In the genomic region with DNA sequence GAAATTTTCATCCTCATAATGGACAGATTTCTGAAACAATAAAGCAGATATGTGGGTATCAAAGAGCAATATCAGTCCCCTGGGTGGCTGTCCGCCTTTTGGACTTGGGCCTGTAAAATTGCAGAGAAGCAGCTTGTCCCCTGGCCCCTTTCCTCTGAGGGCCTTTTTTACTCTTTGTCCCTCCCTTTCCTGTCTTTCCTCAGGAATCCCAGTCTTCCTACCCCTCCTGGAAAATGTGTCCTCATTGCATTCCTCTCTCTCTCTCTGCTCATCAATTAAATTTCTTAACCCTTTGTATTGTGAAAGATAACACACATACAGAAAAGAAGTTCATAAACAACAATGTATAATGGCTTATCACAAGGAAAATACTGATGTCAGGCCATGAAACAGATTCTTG, we compare ENCODE assay signal across 17 cellular contexts. TPM values are rescaled to one million over a fixed set of nuclear protein-coding genes. Genes with fewer than 3 reads are reported as not detected.
"Had no signal": no experiment of that assay in that cellular context is flagged by ENCODE, and none has a peak within 500 bp of the region (broad histone marks: within the 10 kb centered on the region; RNA-seq: fewer than 3 reads in every experiment).

No MANE protein-coding gene starts in this region.

- H3K27ac Mint-ChIP-seq: activated CD4-positive, alpha-beta T cell treated with anti-CD3 and anti-CD28 coated beads, Interleukin-2, amount 10 ng/mL, durations not matched to agents 7 days and 5 days; activated naive CD8-positive, alpha-beta T cell; T-helper 2 cell treated with Interferon-gamma antibody and Interleukin-4, amounts not matched to agents 5 μg/mL and 100 μg/mL, for 36 hours had no signal

- H3K9me3 Mint-ChIP-seq: activated CD4-positive, alpha-beta T cell treated with anti-CD3 and anti-CD28 coated beads, Interleukin-2, amount 10 ng/mL, durations not matched to agents 7 days and 5 days; T-helper 2 cell treated with Interferon-gamma antibody and Interleukin-4, amounts not matched to agents 5 μg/mL and 100 μg/mL, for 36 hours had no signal

- H3K4me3 Mint-ChIP-seq: activated CD4-positive, alpha-beta T cell treated with anti-CD3 and anti-CD28 coated beads, Interleukin-2, amount 10 ng/mL, durations not matched to agents 7 days and 5 days; activated naive CD8-positive, alpha-beta T cell; T-helper 2 cell treated with Interferon-gamma antibody and Interleukin-4, amounts not matched to agents 5 μg/mL and 100 μg/mL, for 36 hours had no signal

- H3K27ac ChIP-seq: breast epithelium, lower lobe of right lung, upper lobe of right lung had no signal

- H3K4me3 ChIP-seq: breast epithelium, lower lobe of right lung, upper lobe of right lung had no signal

- H3K36me3 ChIP-seq: breast epithelium, lower lobe of right lung, upper lobe of right lung had no signal

- FAIRE-seq: frontal cortex had no signal

- H3K9me3 ChIP-seq: breast epithelium, lower lobe of right lung, upper lobe of right lung had no signal

- DNase-seq: activated CD4-positive, alpha-beta T cell treated with anti-CD3 and anti-CD28 coated beads, Interleukin-2, amount 10 ng/mL, durations not matched to agents 7 days and 5 days; activated CD8-positive, alpha-beta memory T cell treated with anti-CD3 and anti-CD28 coated beads for 24 hours; activated gamma-delta T cell treated with Interleukin-2 at 50 U/mL for 16 hours; amygdala; cerebellar nuclear complex; effector CD8-positive, alpha-beta T cell; head of caudate nucleus; left cardiac atrium; lower lobe of right lung; stimulated activated CD4-positive, alpha-beta T cell treated with anti-CD3 and anti-CD28 coated beads, Interleukin-15, amount 100 ng/mL, for 24 hours; stimulated activated CD4-positive, alpha-beta T cell treated with anti-CD3 and anti-CD28 coated beads, Interleukin-4, amount 100 ng/mL, for 24 hours; stimulated activated naive CD4-positive, alpha-beta T cell treated with Interleukin-2 at 50 U/mL for 16 hours; upper lobe of right lung had no signal

- H3K4me1 ChIP-seq: breast epithelium, upper lobe of right lung had no signal

- H3K36me3 Mint-ChIP-seq: activated naive CD8-positive, alpha-beta T cell had no signal

RNA-seq across cellular contexts. Expression of a gene that starts 3.0 kb away (rescaled TPM):
- total RNA-seq: activated CD4-positive, alpha-beta T cell treated with anti-CD3 and anti-CD28 coated beads, Interleukin-2, amount 10 ng/mL, durations not matched to agents 7 days and 5 days had no signal
